In genomic region chr2:221791840-221792239, GRCh38 we compare ENCODE assay signal across 16 cellular contexts.
DNase-seq lines count a peak whose midpoint lies in the region; ATAC-seq and TF ChIP-seq lines count a peak whose summit lies in the region.
"Had no signal": no experiment of that assay in that cellular context is flagged by ENCODE, and none has a peak within 500 bp of the region (broad histone marks: within the 10 kb centered on the region; RNA-seq: fewer than 3 reads in every experiment).

No MANE protein-coding gene starts in this region.

- no peak overlapping the region for H3K9ac ChIP-seq in IMR-90 (ENCODE audit: low read depth, low read length)
- no peak overlapping the region for H3K9ac ChIP-seq in mammary epithelial cell (ENCODE audit: insufficient read depth, low read length)

- H3K27ac ChIP-seq in IMR-90 (ENCODE audit: insufficient read depth, low read length) = no peak overlapping the region
- no peak overlapping the region for H3K27ac ChIP-seq in mammary epithelial cell (ENCODE audit: insufficient read depth, low read depth, low read length)
- no peak overlapping the region for H3K27ac ChIP-seq in body of pancreas
- H3K27ac ChIP-seq: Peyer's patch, SK-N-MC had no signal

- no peak overlapping the region for H4K91ac ChIP-seq in IMR-90 (ENCODE audit: insufficient read depth, low read depth, low read length)

- no peak overlapping the region for H2BK20ac ChIP-seq in IMR-90 (ENCODE audit: low read depth, low read length)

- H3K56ac ChIP-seq in IMR-90 (ENCODE audit: extremely low read depth, insufficient read depth, low read length) = no peak overlapping the region

- H3K79me1 ChIP-seq in IMR-90 (ENCODE audit: low read depth in 1 of 2, low read length in 2 of 2) = no peaks in the 10 kb centered on the region

- H2AFZ ChIP-seq in IMR-90 (replicated peaks; ENCODE audit: low read length, poor library complexity) (no peak overlapping the region), mammary epithelial cell (ENCODE audit: low read depth, low read length) (no peak overlapping the region)

- no peak overlapping the region for H3K14ac ChIP-seq in IMR-90 (replicated peaks; ENCODE audit: low read depth, low read length)

- H2AK9ac ChIP-seq in IMR-90 (replicated peaks; ENCODE audit: low read depth, low read length, poor library complexity) = no peak overlapping the region

- H3K9me1 ChIP-seq in IMR-90 (ENCODE audit: insufficient read depth, low read length) = no peaks in the 10 kb centered on the region

- in situ Hi-C loops in IMR-90 (cut with MboI; ENCODE audit: low sequenced_read_pairs) (no loop called here), mammary epithelial cell (cut with MboI; ENCODE audit: low sequenced_read_pairs in 2 of 2) (no loop called here)

- no CpG with 5 or more reads among the region's 2 CpGs for WGBS in IMR-90 (ENCODE audit: extremely low coverage in 2 of 2, insufficient read length in 1 of 2), 2 experiments
- 89% methylated on average over 2 of the region's 2 CpGs for WGBS in mammary epithelial cell (ENCODE audit: low coverage, missing lambda C conversion rate)
- WGBS in body of pancreas, 2 donors = 69 to 88% methylated on average over 2 of the region's 2 CpGs

- H3K79me2 ChIP-seq in mammary epithelial cell (ENCODE audit: insufficient read depth, low read length) = no peaks in the 10 kb centered on the region

- no peak overlapping the region for H4K5ac ChIP-seq in IMR-90 (ENCODE audit: low read depth, low read length)

- H3K4me3 ChIP-seq in IMR-90 (ENCODE audit: insufficient read depth, low read depth, low read length) = no peak overlapping the region
- H3K4me3 ChIP-seq in mammary epithelial cell (replicated peaks in 1 of 3; ENCODE audit: insufficient read depth in 1 of 3, low read depth in 2 of 3, low read length in 3 of 3) = no peak overlapping the region
- no peak overlapping the region for H3K4me3 ChIP-seq in body of pancreas
- H3K4me3 ChIP-seq: Peyer's patch, SK-N-MC had no signal

- no peak for TF ChIP-seq POLR2A in IMR-90 (IDR thresholded peaks at IDR 0.05; ENCODE audit: low read depth, low read length)
- TF ChIP-seq POLR2A in body of pancreas (IDR thresholded peaks at IDR 0.05) = no peak

- no peak overlapping the region for H2BK120ac ChIP-seq in IMR-90 (ENCODE audit: low read depth, low read length)

- POLR2A ChIA-PET in IMR-90 (lab: Charles Lee; ENCODE audit: unreplicated experiment) = no interaction called here

- H3K4me2 ChIP-seq in IMR-90 (ENCODE audit: low read depth, low read length) = no peak overlapping the region
- no peak overlapping the region for H3K4me2 ChIP-seq in mammary epithelial cell (ENCODE audit: insufficient read depth, low read depth, low read length)

- BruUV-seq in IMR-90 (replicated peaks; lab: Mats Ljungman, UMichigan) (no TSS peak), mammary epithelial cell (replicated peaks; lab: Mats Ljungman, UMichigan) (no TSS peak)

- dilution Hi-C loops in IMR-90 (cut with HindIII; ENCODE audit: low sequenced_read_pairs, unreplicated experiment) (no loop called here), mammary epithelial cell (cut with HindIII; ENCODE audit: low sequenced_read_pairs) (no loop called here)

- H3K18ac ChIP-seq in IMR-90 (ENCODE audit: low read depth, low read length) = no peak overlapping the region

- TF ChIP-seq CTCF in IMR-90 (conservative IDR thresholded peaks at IDR 0.05; ENCODE audit: low read depth, low read length) (no peak), mammary epithelial cell (conservative IDR thresholded peaks at IDR 0.05 in 1 of 2, IDR thresholded peaks at IDR 0.05 in 1 of 2; ENCODE audit: extremely low read depth in 1 of 2, insufficient read depth in 1 of 2, low read depth in 1 of 2, low read length in 2 of 2) (no peak), body of pancreas (IDR thresholded peaks at IDR 0.05) (no peak)

- no peak overlapping the region for H3K4ac ChIP-seq in IMR-90 (ENCODE audit: low read depth, low read length)

- H2BK5ac ChIP-seq in IMR-90 (ENCODE audit: low read depth, low read length, poor library complexity, severe bottlenecking) = no peak overlapping the region

- H3K36me3 ChIP-seq in IMR-90 (ENCODE audit: control insufficient read depth, insufficient read depth, low read length) = no peaks in the 10 kb centered on the region
- no peaks in the 10 kb centered on the region for H3K36me3 ChIP-seq in mammary epithelial cell (ENCODE audit: insufficient read depth, low read length)
- no peaks in the 10 kb centered on the region for H3K36me3 ChIP-seq in body of pancreas (replicated peaks in 1 of 2; ENCODE audit: insufficient read depth in 1 of 2, low read depth in 2 of 2)
- H3K36me3 ChIP-seq: Peyer's patch had no signal

- H3K9me3 ChIP-seq in IMR-90 (ENCODE audit: control insufficient read depth, insufficient read depth, low read length) (no peaks in the 10 kb centered on the region), mammary epithelial cell (replicated peaks; ENCODE audit: insufficient read depth, low read length) (no peaks in the 10 kb centered on the region), body of pancreas (no peaks in the 10 kb centered on the region)
- H3K9me3 ChIP-seq: Peyer's patch had no signal

- intact Hi-C loops in IMR-90 (cut with micrococcal nuclease) = no loop called here
- intact Hi-C loops in mammary epithelial cell (cut with micrococcal nuclease) = no loop called here
- intact Hi-C loops in body of pancreas (cut with DNase I) = no loop called here

- H4K20me1 ChIP-seq in IMR-90 (ENCODE audit: insufficient read depth, low read length) = no peaks in the 10 kb centered on the region
- H4K20me1 ChIP-seq in mammary epithelial cell (ENCODE audit: insufficient read depth, low read length) = no peaks in the 10 kb centered on the region

- H4K8ac ChIP-seq in IMR-90 (ENCODE audit: low read depth in 2 of 2, low read length in 2 of 2) = no peak overlapping the region

- CTCF ChIA-PET in IMR-90 (lab: Yijun Ruan, JAX) (no interaction called here), mammary epithelial cell (lab: Charles Lee; ENCODE audit: low non-redundant PET) (no interaction called here)

- H2AK5ac ChIP-seq in IMR-90 (ENCODE audit: low read depth, low read length) = no peak overlapping the region

- DNase-seq in EL (peak; percentile 18), IMR-90 (peak; percentile 9), mammary epithelial cell (peak; percentile 2), kidney tubule cell (ENCODE audit: low spot score) (peak; percentile 54), CD1c-positive myeloid dendritic cell (ENCODE audit: extremely low spot score) (no peak), body of pancreas (no peak), NCI-H128 (lab: John Stamatoyannopoulos, UW; ENCODE audit: unreplicated experiment) (no peak)
- DNase-seq: AML-193, COR-L47, KBM-7, NCI-H1048, NCI-H524, Peyer's patch, Right ventricle myocardium superior had no signal

- no peak overlapping the region for H2BK15ac ChIP-seq in IMR-90 (ENCODE audit: low read depth, low read length)

- no peak for ATAC-seq in IMR-90 (ENCODE audit: low read depth)
- no peak for ATAC-seq in body of pancreas
- ATAC-seq: HCT116 had no signal

- no peak for TF ChIP-seq RAD21 in IMR-90 (IDR thresholded peaks at IDR 0.05; ENCODE audit: low read length)

- H3K27me3 ChIP-seq in IMR-90 (ENCODE audit: control insufficient read depth, insufficient read depth, low read length) (no peaks in the 10 kb centered on the region), mammary epithelial cell (ENCODE audit: insufficient read depth, low read length) (no peaks in the 10 kb centered on the region), body of pancreas (no peaks in the 10 kb centered on the region)
- H3K27me3 ChIP-seq: Peyer's patch had no signal

- no peak overlapping the region for H3K23ac ChIP-seq in IMR-90 (ENCODE audit: low read depth, low read length)

- H3K4me1 ChIP-seq in IMR-90 (ENCODE audit: control insufficient read depth, insufficient read depth, low read length) (no peaks in the 10 kb centered on the region), mammary epithelial cell (ENCODE audit: insufficient read depth, low read length) (no peaks in the 10 kb centered on the region), body of pancreas (no peaks in the 10 kb centered on the region)
- H3K4me1 ChIP-seq: Peyer's patch had no signal

TF ChIP-seq in IMR-90, 13 proteins besides CTCF, POLR2A, EP300 and RAD21:
- TF ChIP-seq NFE2L2 (IDR thresholded peaks at IDR 0.05; ENCODE audit: low read depth, low read length) = no peak
- TF ChIP-seq MXI1 (IDR thresholded peaks at IDR 0.05; ENCODE audit: borderline replicate concordance, low read depth, low read length) = no peak
- TF ChIP-seq SMC3 (IDR thresholded peaks at IDR 0.05; ENCODE audit: low read depth, low read length) = no peak
- no peak for TF ChIP-seq FOS (IDR thresholded peaks at IDR 0.05; ENCODE audit: low read depth, low read length)
- no peak for TF ChIP-seq MAZ (IDR thresholded peaks at IDR 0.05; ENCODE audit: borderline replicate concordance, low read depth, low read length)
- TF ChIP-seq USF2 (IDR thresholded peaks at IDR 0.05; ENCODE audit: low read depth, low read length) = no peak
- TF ChIP-seq CHD1 (IDR thresholded peaks at IDR 0.05; ENCODE audit: low read depth, low read length) = no peak
- no peak for TF ChIP-seq RFX5 (IDR thresholded peaks at IDR 0.05; ENCODE audit: low read depth, low read length)
- TF ChIP-seq CEBPB (IDR thresholded peaks at IDR 0.05; ENCODE audit: low read depth, low read length) = no peak
- TF ChIP-seq MAFK (IDR thresholded peaks at IDR 0.05; ENCODE audit: low read depth, low read length) = no peak
- no peak for TF ChIP-seq ELK1 (IDR thresholded peaks at IDR 0.05; ENCODE audit: borderline replicate concordance, low read depth, low read length)
- no peak for TF ChIP-seq BHLHE40 (IDR thresholded peaks at IDR 0.05; ENCODE audit: low read depth, low read length)
- TF ChIP-seq RCOR1 (IDR thresholded peaks at IDR 0.05; ENCODE audit: insufficient replicate concordance, low read length) = no peak

Comparison
In these comparisons a context has a peak if more than half of its experiments do, and no peak if none do; other contexts are left out.
1. DNase-seq: peak in EL (single experiment), IMR-90 (single experiment), mammary epithelial cell (single experiment) and kidney tubule cell (single experiment); none in CD1c-positive myeloid dendritic cell (single experiment), body of pancreas (0 of 4) and NCI-H128 (single experiment).